ENCODE assay signal across 13 cellular contexts in genomic region chr10:133475821-133476640, GRCh38. TPM values are rescaled to one million over a fixed set of nuclear protein-coding genes. Genes with fewer than 3 reads are reported as not detected.
A peak's percentile ranks its signal among the peaks of the same experiment; 100 is the strongest.
DNase-seq lines count a peak whose midpoint lies in the region; ATAC-seq and TF ChIP-seq lines count a peak whose summit lies in the region.
"Had no signal": no experiment of that assay in that cellular context is flagged by ENCODE, and none has a peak within 500 bp of the region (broad histone marks: within the 10 kb centered on the region; RNA-seq: fewer than 3 reads in every experiment).

No MANE protein-coding gene starts in this region.

- H3K79me2 ChIP-seq in PC-3 (ENCODE audit: low read length): no peaks in the 10 kb centered on the region
- no peaks in the 10 kb centered on the region for H3K79me2 ChIP-seq in smooth muscle cell (ENCODE audit: low read depth)

- peak in 1 of 2 donors; percentile 74 for ATAC-seq in CD4-positive, CD25-positive, alpha-beta regulatory T cell (ENCODE audit: low read depth in 2 of 2)
- ATAC-seq in PC-3: peak; percentile 76
- no peak for ATAC-seq in HG03342 (IDR thresholded peaks at IDR 0.05; ENCODE audit: unreplicated experiment)

- no peaks in the 10 kb centered on the region for H3K27me3 ChIP-seq in CD4-positive, CD25-positive, alpha-beta regulatory T cell (ENCODE audit: control insufficient read depth, insufficient read depth, low read length)
- H3K27me3 ChIP-seq in PC-3 (ENCODE audit: low read length) (0 out of 2 replicates have a peak, but pooled peaks cover 9% of the 10 kb centered on the region), smooth muscle cell (ENCODE audit: low read depth) (no peaks in the 10 kb centered on the region)

- H3F3A ChIP-seq in PC-3 (ENCODE audit: low read length, unreplicated experiment): no peaks in the 10 kb centered on the region
- H3F3A ChIP-seq in smooth muscle cell (ENCODE audit: low read depth): no peaks in the 10 kb centered on the region

- peak; percentile 17 for DNase-seq in 8988T
- peak in 1 of 3 donors; percentile 57 for DNase-seq in CD4-positive, CD25-positive, alpha-beta regulatory T cell
- DNase-seq in PC-3: peak; percentile 37
- DNase-seq in immature natural killer cell: peak; percentile 14 to 17 (median 15)
- no peak for DNase-seq in COLO829 (ENCODE audit: low spot score)
- DNase-seq in smooth muscle cell (lab: John Stamatoyannopoulos, UW; ENCODE audit: unreplicated experiment): no peak
- DNase-seq: anterior cingulate cortex, NCI-H2029 treated with DMSO at 0.1 percent for 48 hours, NCI-H524 had no signal

- H2AFZ ChIP-seq in PC-3 (ENCODE audit: low read length): no peak overlapping the region
- no peak overlapping the region for H2AFZ ChIP-seq in smooth muscle cell (ENCODE audit: low read depth)

- peak overlapping the region in 1 of 4 donors; percentile 27 for H3K4me3 Mint-ChIP-seq in CD4-positive, CD25-positive, alpha-beta regulatory T cell
- H3K4me3 Mint-ChIP-seq in immature natural killer cell: peak overlapping the region; percentile 17 to 64 (median 55)

- H3K4me1 Mint-ChIP-seq in CD4-positive, CD25-positive, alpha-beta regulatory T cell: peaks cover 0 to 20% (median 7%) of the 10 kb centered on the region in 4 donors
- peaks cover 26 to 29% of the 10 kb centered on the region in 2 donors for H3K4me1 Mint-ChIP-seq in immature natural killer cell

- H3K4me2 ChIP-seq in PC-3 (ENCODE audit: low read length): no peak overlapping the region
- H3K4me2 ChIP-seq in smooth muscle cell: no peak overlapping the region
- H3K4me2 ChIP-seq: BLaER1 had no signal

- TF ChIP-seq CTCF in PC-3 (conservative IDR thresholded peaks at IDR 0.05; ENCODE audit: low read depth, low read length) (no peak), smooth muscle cell (IDR thresholded peaks at IDR 0.05; ENCODE audit: borderline replicate concordance, insufficient read depth, poor library complexity, severe bottlenecking) (no peak)

- no peaks in the 10 kb centered on the region for H3K27me3 Mint-ChIP-seq in CD4-positive, CD25-positive, alpha-beta regulatory T cell
- H3K27me3 Mint-ChIP-seq in immature natural killer cell (ENCODE audit: low read depth in 3 of 3): peaks cover 0 to 2% (median 0%) of the 10 kb centered on the region in 3 donors

- H3K36me3 Mint-ChIP-seq in CD4-positive, CD25-positive, alpha-beta regulatory T cell: peaks cover 4% of the 10 kb centered on the region
- H3K36me3 Mint-ChIP-seq in immature natural killer cell: peaks cover 0 to 4% (median 0%) of the 10 kb centered on the region in 3 donors

- peak overlapping the region in 2 of 3 donors; percentile 32 to 46 for H3K27ac Mint-ChIP-seq in CD4-positive, CD25-positive, alpha-beta regulatory T cell
- H3K27ac Mint-ChIP-seq in immature natural killer cell: peak overlapping the region; percentile 30 to 74 (median 52)

- CTCF ChIA-PET in PC-3 (lab: Charles Lee): no interaction called here

- H3K9ac ChIP-seq in PC-3 (ENCODE audit: low read length): no peak overlapping the region
- no peak overlapping the region for H3K9ac ChIP-seq in smooth muscle cell (ENCODE audit: low read depth)
- H3K9ac ChIP-seq: BLaER1 had no signal

- no peaks in the 10 kb centered on the region for H3K9me3 Mint-ChIP-seq in CD4-positive, CD25-positive, alpha-beta regulatory T cell
- no peaks in the 10 kb centered on the region for H3K9me3 Mint-ChIP-seq in immature natural killer cell

- no peak overlapping the region for H3K4me3 ChIP-seq in CD4-positive, CD25-positive, alpha-beta regulatory T cell (ENCODE audit: low read depth, low read length)
- H3K4me3 ChIP-seq in PC-3 (ENCODE audit: low read length): no peak overlapping the region
- no peak overlapping the region for H3K4me3 ChIP-seq in smooth muscle cell
- H3K4me3 ChIP-seq: BLaER1 had no signal

- POLR2A ChIA-PET in PC-3 (lab: Charles Lee; ENCODE audit: unreplicated experiment): no interaction called here

- H3K36me3 ChIP-seq in CD4-positive, CD25-positive, alpha-beta regulatory T cell (ENCODE audit: control insufficient read depth, insufficient read depth, low read length): no peaks in the 10 kb centered on the region
- no peaks in the 10 kb centered on the region for H3K36me3 ChIP-seq in PC-3 (ENCODE audit: low read depth, low read length)
- H3K36me3 ChIP-seq in smooth muscle cell (ENCODE audit: low read depth): no peaks in the 10 kb centered on the region
- H3K36me3 ChIP-seq: BLaER1 had no signal

- H4K20me1 ChIP-seq in PC-3 (ENCODE audit: low read length) (no peaks in the 10 kb centered on the region), smooth muscle cell (ENCODE audit: low read depth) (no peaks in the 10 kb centered on the region)
- H4K20me1 ChIP-seq: BLaER1 had no signal

- no TSS peak for BruUV-seq in PC-3 (replicated peaks; lab: Mats Ljungman, UMichigan)

- intact Hi-C loops in PC-3 (cut with micrococcal nuclease): no loop called here

- H3K9me2 ChIP-seq in PC-3 (replicated peaks; ENCODE audit: low read length): no peaks in the 10 kb centered on the region

- 75% methylated on average over 11 of the region's 11 CpGs for WGBS in smooth muscle cell (ENCODE audit: low lambda C conversion rate)

- no peak overlapping the region for H3K27ac ChIP-seq in CD4-positive, CD25-positive, alpha-beta regulatory T cell (ENCODE audit: insufficient read depth, low read length, poor library complexity, severe bottlenecking)
- H3K27ac ChIP-seq in PC-3 (ENCODE audit: low read length): no peak overlapping the region
- no peak overlapping the region for H3K27ac ChIP-seq in smooth muscle cell (ENCODE audit: low read depth)
- H3K27ac ChIP-seq: BLaER1 had no signal

- peaks cover 15% of the 10 kb centered on the region for H3K4me1 ChIP-seq in CD4-positive, CD25-positive, alpha-beta regulatory T cell (ENCODE audit: control insufficient read depth, insufficient read depth, low read length, poor library complexity, severe bottlenecking)
- H3K4me1 ChIP-seq in PC-3 (ENCODE audit: insufficient read depth, low read length): no peaks in the 10 kb centered on the region
- H3K4me1 ChIP-seq in smooth muscle cell (ENCODE audit: low read depth): no peaks in the 10 kb centered on the region

- no peaks in the 10 kb centered on the region for H3K9me3 ChIP-seq in CD4-positive, CD25-positive, alpha-beta regulatory T cell (ENCODE audit: control insufficient read depth in 2 of 2, low read length in 2 of 2)
- H3K9me3 ChIP-seq in PC-3 (ENCODE audit: low read length) (no peaks in the 10 kb centered on the region), smooth muscle cell (replicated peaks; ENCODE audit: low read depth) (no peaks in the 10 kb centered on the region)
- H3K9me3 ChIP-seq: BLaER1 had no signal

RNA-seq across cellular contexts. Expression of gene SCART1, which starts 22.3 kb away (rescaled TPM):
- total RNA-seq in CD4-positive, CD25-positive, alpha-beta regulatory T cell: 5.6 TPM
- polyA plus RNA-seq in CD4-positive, CD25-positive, alpha-beta regulatory T cell: under 1 TPM in 2 of 4 donors, not detected in 2; 0.03 to 0.29 TPM
- 2.4 and 5.1 TPM in 2 replicates for total RNA-seq in PC-3 (2014; rRNA removed)
- polyA plus RNA-seq in immature natural killer cell: under 1 TPM in 2 of 3 donors, not detected in 1; 0.20 to 0.74 TPM
- 1.1 and 2.2 TPM in 2 replicates for total RNA-seq in smooth muscle cell
- polyA plus RNA-seq in smooth muscle cell: 0.45 and 1.7 TPM in 2 replicates

RNA-seq across cellular contexts. Expression of gene CYP2E1, which starts 51.1 kb away (rescaled TPM):
- total RNA-seq in CD4-positive, CD25-positive, alpha-beta regulatory T cell: 0.37 TPM
- under 1 TPM in 1 of 4 donors, not detected in 3; 0.09 TPM for polyA plus RNA-seq in CD4-positive, CD25-positive, alpha-beta regulatory T cell
- total RNA-seq in PC-3 (2014; rRNA removed) (3.3 and 4.2 TPM in 2 replicates), smooth muscle cell (3.1 and 10.8 TPM in 2 replicates)
- polyA plus RNA-seq in immature natural killer cell (1 to 10 TPM in 1 of 3 donors, under 1 TPM in 1, not detected in 1; 0.18 to 1.5 TPM), smooth muscle cell (1.1 and 1.3 TPM in 2 replicates)
- total RNA-seq: endothelial cell of umbilical vein, lung microvascular endothelial cell had no signal

RNA-seq across cellular contexts. Expression of gene SPRN, which starts 51.6 kb away (rescaled TPM):
- not detected for total RNA-seq in CD4-positive, CD25-positive, alpha-beta regulatory T cell
- under 1 TPM; 0.10 to 0.77 (median 0.25) TPM for polyA plus RNA-seq in CD4-positive, CD25-positive, alpha-beta regulatory T cell
- total RNA-seq in PC-3 (2014; rRNA removed): not detected in 2 replicates
- under 1 TPM in 2 of 3 donors, not detected in 1; 0.30 to 0.37 TPM for polyA plus RNA-seq in immature natural killer cell
- total RNA-seq in smooth muscle cell: 0.09 and 0.13 TPM in 2 replicates
- 0.56 and 1.00 TPM in 2 replicates for polyA plus RNA-seq in smooth muscle cell
- polyA plus RNA-seq: endothelial cell of umbilical vein had no signal

Comparison
In these comparisons a context has a peak if more than half of its experiments do, and no peak if none do; other contexts are left out.
1. DNase-seq: peak in 8988T (single experiment), PC-3 (single experiment) and immature natural killer cell (3 of 3); none in COLO829 (single experiment) and smooth muscle cell (single experiment).